Comparison of ENCODE assay signal across 8 cellular contexts in the genomic region with DNA sequence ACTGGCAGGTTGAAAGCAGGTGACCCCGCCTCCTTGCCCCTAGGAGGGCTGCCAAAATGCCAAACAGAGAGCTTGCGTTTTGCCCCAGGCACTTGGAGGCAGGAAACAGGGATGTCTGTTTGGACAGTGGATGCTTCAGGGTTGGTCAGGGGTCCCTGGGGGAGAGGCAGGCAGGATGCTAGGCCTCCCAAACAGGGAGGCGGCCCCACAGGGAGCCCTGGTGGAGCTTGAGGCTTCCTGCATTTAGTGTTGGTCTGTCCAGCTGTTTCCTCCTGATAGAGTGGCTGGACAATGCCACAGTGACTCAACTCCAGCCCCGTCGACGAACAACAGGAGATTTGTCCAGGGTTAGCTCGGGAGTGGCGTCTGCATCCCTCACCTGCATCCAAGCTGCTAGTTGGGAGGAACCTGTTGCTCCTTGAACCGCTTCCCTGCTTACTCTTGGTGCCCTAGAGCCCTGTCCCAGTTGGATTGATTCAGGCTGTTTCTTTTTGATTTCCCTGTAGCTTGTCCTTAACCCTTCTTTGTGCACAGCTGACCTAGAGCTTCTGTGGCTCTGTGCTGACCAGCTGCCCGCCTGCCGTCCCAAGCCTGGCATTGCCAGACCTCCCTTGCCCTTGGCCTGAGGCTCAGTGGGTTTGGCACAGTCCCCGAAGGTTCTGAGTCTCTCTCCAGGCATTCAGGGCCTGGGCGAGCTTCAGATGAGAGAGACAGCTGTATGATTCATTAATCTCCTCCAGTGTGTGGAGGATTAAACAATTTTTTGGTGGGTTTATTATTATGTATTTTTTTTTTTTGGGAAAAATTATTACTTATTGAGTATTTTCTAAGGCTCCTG. TPM values are rescaled to one million over a fixed set of nuclear protein-coding genes. Genes with fewer than 3 reads are reported as not detected.
DNase-seq lines count a peak whose midpoint lies in the region; ATAC-seq and TF ChIP-seq lines count a peak whose summit lies in the region.

No MANE protein-coding gene starts in this region.

- peaks cover 58% of the 10 kb centered on the region for H3K27me3 Mint-ChIP-seq in activated naive CD4-positive, alpha-beta T cell treated with anti-CD3 and anti-CD28 coated beads, Interleukin-2, amount 10 ng/mL, durations not matched to agents 7 days and 5 days
- peaks cover 29% of the 10 kb centered on the region for H3K27me3 Mint-ChIP-seq in activated CD8-positive, alpha-beta T cell treated with anti-CD3 and anti-CD28 coated beads for 36 hours

- H3K36me3 Mint-ChIP-seq in activated naive CD4-positive, alpha-beta T cell treated with anti-CD3 and anti-CD28 coated beads, Interleukin-2, amount 10 ng/mL, durations not matched to agents 7 days and 5 days: no peaks in the 10 kb centered on the region
- H3K36me3 Mint-ChIP-seq in activated CD8-positive, alpha-beta T cell treated with anti-CD3 and anti-CD28 coated beads for 36 hours (ENCODE audit: low read depth): no peaks in the 10 kb centered on the region

- H3K27me3 ChIP-seq in ascending aorta: no peaks in the 10 kb centered on the region
- peaks cover 0 to 18% (median 0%) of the 10 kb centered on the region in 7 donors for H3K27me3 ChIP-seq in heart right ventricle
- no peaks in the 10 kb centered on the region for H3K27me3 ChIP-seq in stomach

- H3K9me3 ChIP-seq in HEK293 (ENCODE audit: control insufficient read depth, insufficient read depth, low read depth, low read length) (no peaks in the 10 kb centered on the region), ascending aorta (peaks cover 0 to 19% of the 10 kb centered on the region in 2 donors), heart right ventricle (peaks cover 0 to 19% (median 0%) of the 10 kb centered on the region in 11 donors), stomach (peaks cover 0 to 15% (median 9%) of the 10 kb centered on the region in 4 donors)

- no peak for TF ChIP-seq CTCF in HEK293 (tag by site-specific recombination; IDR thresholded peaks at IDR 0.05)
- no peak for TF ChIP-seq CTCF in ascending aorta (IDR thresholded peaks at IDR 0.05)
- TF ChIP-seq CTCF in heart right ventricle (IDR thresholded peaks at IDR 0.05): peak; percentile 9 to 45 (median 21)
- no peak for TF ChIP-seq CTCF in stomach (IDR thresholded peaks at IDR 0.05)
- no peak for TF ChIP-seq CTCF in activated CD8-positive, alpha-beta T cell treated with anti-CD3 and anti-CD28 coated beads for 36 hours (IDR thresholded peaks at IDR 0.05)

- CTCF ChIA-PET in HEK293 (lab: Yijun Ruan, JAX): interaction anchor here (0.6 to 3.5 kb wide), 6 partner anchors 9 to 1093 kb away, joined by 4 to 10 read pairs (median 4); no protein-coding TSS in a partner anchor
- CTCF ChIA-PET in activated naive CD4-positive, alpha-beta T cell treated with anti-CD3 and anti-CD28 coated beads, Interleukin-2, amount 10 ng/mL, durations not matched to agents 7 days and 5 days (lab: Charles Lee): interaction anchor here (1.5 to 2.4 kb wide), 3 partner anchors 10 to 152 kb away, joined by 3 to 7 read pairs (median 5); no protein-coding TSS in a partner anchor
- CTCF ChIA-PET in activated CD8-positive, alpha-beta T cell treated with anti-CD3 and anti-CD28 coated beads for 36 hours (lab: Charles Lee): interaction anchor here (0.8 to 1.4 kb wide), 6 partner anchors 13 to 177 kb away, joined by 3 to 6 read pairs (median 4); no protein-coding TSS in a partner anchor

- H3K4me3 ChIP-seq in HEK293 (ENCODE audit: low read depth, low read length) (no peak overlapping the region), ascending aorta (no peak overlapping the region), heart right ventricle (no peak overlapping the region), stomach (no peak overlapping the region)

- H3K27ac Mint-ChIP-seq in activated naive CD4-positive, alpha-beta T cell treated with anti-CD3 and anti-CD28 coated beads, Interleukin-2, amount 10 ng/mL, durations not matched to agents 7 days and 5 days: no peak overlapping the region
- H3K27ac Mint-ChIP-seq in activated CD8-positive, alpha-beta T cell treated with anti-CD3 and anti-CD28 coated beads for 36 hours: no peak overlapping the region

- H3K4me3 Mint-ChIP-seq in activated naive CD4-positive, alpha-beta T cell treated with anti-CD3 and anti-CD28 coated beads, Interleukin-2, amount 10 ng/mL, durations not matched to agents 7 days and 5 days: no peak overlapping the region
- H3K4me3 Mint-ChIP-seq in activated CD8-positive, alpha-beta T cell treated with anti-CD3 and anti-CD28 coated beads for 36 hours: no peak overlapping the region

- peaks cover 15% of the 10 kb centered on the region for H3K4me1 Mint-ChIP-seq in activated naive CD4-positive, alpha-beta T cell treated with anti-CD3 and anti-CD28 coated beads, Interleukin-2, amount 10 ng/mL, durations not matched to agents 7 days and 5 days
- peaks cover 11% of the 10 kb centered on the region for H3K4me1 Mint-ChIP-seq in activated CD8-positive, alpha-beta T cell treated with anti-CD3 and anti-CD28 coated beads for 36 hours (ENCODE audit: low read depth)

- POLR2A ChIA-PET in HEK293 (lab: Yijun Ruan, JAX): interaction anchor here (1.4 kb wide), 1 partner anchor 25 kb away, joined by 4 read pairs; no protein-coding TSS in a partner anchor
- POLR2A ChIA-PET in activated CD8-positive, alpha-beta T cell treated with anti-CD3 and anti-CD28 coated beads for 36 hours (lab: Charles Lee): interaction anchor here (0.6 kb wide), 1 partner anchor 8 kb away, joined by 3 read pairs; no protein-coding TSS in a partner anchor

- 27 to 28% methylated on average over 13 of the region's 13 CpGs for WGBS in heart right ventricle, 2 donors
- 36 to 61% (median 54%) methylated on average over 13 of the region's 13 CpGs for WGBS in stomach, 5 donors

- no peak for TF ChIP-seq EP300 in stomach (IDR thresholded peaks at IDR 0.05)

- H3K4me1 ChIP-seq in HEK293 (ENCODE audit: control insufficient read depth, insufficient read depth, low read length): no peaks in the 10 kb centered on the region
- H3K4me1 ChIP-seq in ascending aorta: peaks cover 3 to 29% of the 10 kb centered on the region in 2 donors
- H3K4me1 ChIP-seq in heart right ventricle: peaks cover 24 to 66% (median 58%) of the 10 kb centered on the region in 9 donors
- H3K4me1 ChIP-seq in stomach: peaks cover 12 to 45% (median 26%) of the 10 kb centered on the region in 4 donors

- no peaks in the 10 kb centered on the region for H3K9me3 Mint-ChIP-seq in activated naive CD4-positive, alpha-beta T cell treated with anti-CD3 and anti-CD28 coated beads, Interleukin-2, amount 10 ng/mL, durations not matched to agents 7 days and 5 days
- H3K9me3 Mint-ChIP-seq in activated CD8-positive, alpha-beta T cell treated with anti-CD3 and anti-CD28 coated beads for 36 hours: no peaks in the 10 kb centered on the region

- no peak for TF ChIP-seq POLR2A in stomach (IDR thresholded peaks at IDR 0.05)

- peak; percentile 62 to 88 (median 76) for ATAC-seq in heart right ventricle
- no peak for ATAC-seq in activated CD8-positive, alpha-beta T cell treated with anti-CD3 and anti-CD28 coated beads for 36 hours
- no peak for ATAC-seq in GM18498 (IDR thresholded peaks at IDR 0.05; ENCODE audit: unreplicated experiment)

- intact Hi-C loops in ascending aorta (cut with DNase I) (loop anchor here (2.0 kb wide), 1 partner anchor 26 kb away; no protein-coding TSS in a partner anchor), heart right ventricle (cut with DNase I) (loop anchor here in 3 of 10 donors (5.0 kb wide), 3 partner anchors 41 to 166 kb away; a partner anchor contains a TSS), stomach (cut with DNase I; ENCODE audit: low total_unique reads) (no loop called here)
- intact Hi-C loops in activated CD8-positive, alpha-beta T cell treated with anti-CD3 and anti-CD28 coated beads for 36 hours (cut with micrococcal nuclease): no loop called here

- H3K27ac ChIP-seq in HEK293 (ENCODE audit: extremely low read depth, low read depth, low read length) (no peak overlapping the region), ascending aorta (peak overlapping the region; percentile 63), heart right ventricle (peak overlapping the region; percentile 34 to 88 (median 76)), stomach (peak overlapping the region in 3 of 5 donors; percentile 29 to 62 (median 42))

- H3K36me3 ChIP-seq in HEK293 (ENCODE audit: control insufficient read depth in 2 of 2, insufficient read depth in 1 of 2, low read length in 2 of 2) (no peaks in the 10 kb centered on the region), ascending aorta (no peaks in the 10 kb centered on the region), heart right ventricle (no peaks in the 10 kb centered on the region), stomach (no peaks in the 10 kb centered on the region)

- DNase-seq in ascending aorta (ENCODE audit: low spot score in 2 of 2) (peak in 1 of 2 donors; percentile 88), heart right ventricle (peak; percentile 67 to 86), stomach (no peak), NAMALWA (ENCODE audit: low spot score) (no peak)
- DNase-seq in activated naive CD4-positive, alpha-beta T cell treated with anti-CD3 and anti-CD28 coated beads, Interleukin-2, amount 10 ng/mL, durations not matched to agents 7 days and 5 days: no peak
- DNase-seq in activated CD8-positive, alpha-beta T cell treated with anti-CD3 and anti-CD28 coated beads for 36 hours: no peak

TF ChIP-seq in HEK293, 187 proteins besides CTCF, POLR2A, EP300 and RAD21 (continues in another document):
- TF ChIP-seq, protein P1, sequence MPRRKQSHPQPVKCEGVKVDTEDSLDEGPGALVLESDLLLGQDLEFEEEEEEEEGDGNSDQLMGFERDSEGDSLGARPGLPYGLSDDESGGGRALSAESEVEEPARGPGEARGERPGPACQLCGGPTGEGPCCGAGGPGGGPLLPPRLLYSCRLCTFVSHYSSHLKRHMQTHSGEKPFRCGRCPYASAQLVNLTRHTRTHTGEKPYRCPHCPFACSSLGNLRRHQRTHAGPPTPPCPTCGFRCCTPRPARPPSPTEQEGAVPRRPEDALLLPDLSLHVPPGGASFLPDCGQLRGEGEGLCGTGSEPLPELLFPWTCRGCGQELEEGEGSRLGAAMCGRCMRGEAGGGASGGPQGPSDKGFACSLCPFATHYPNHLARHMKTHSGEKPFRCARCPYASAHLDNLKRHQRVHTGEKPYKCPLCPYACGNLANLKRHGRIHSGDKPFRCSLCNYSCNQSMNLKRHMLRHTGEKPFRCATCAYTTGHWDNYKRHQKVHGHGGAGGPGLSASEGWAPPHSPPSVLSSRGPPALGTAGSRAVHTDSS (tag by site-specific recombination; IDR thresholded peaks at IDR 0.05): no peak
- TF ChIP-seq ZNF121 (tag by site-specific recombination; IDR thresholded peaks at IDR 0.05) (no peak), SCRT1 (tag by site-specific recombination; IDR thresholded peaks at IDR 0.05; ENCODE audit: borderline replicate concordance) (0 out of 2 replicates have a peak, but pooled peaks have one; percentile 18), ZNF155 (tag by site-specific recombination; IDR thresholded peaks at IDR 0.05) (no peak), GLIS1 (tag by site-specific recombination; IDR thresholded peaks at IDR 0.05) (peak; percentile 54)

RNA-seq across cellular contexts. Expression of a gene that starts 45.9 kb away (rescaled TPM):
- total RNA-seq in ascending aorta (109 TPM), heart right ventricle (100 to 1,000 TPM; 105 to 401 (median 299) TPM), stomach (10 to 100 TPM in 3 of 5 donors, 1 to 10 TPM in 2; 1.4 to 58.3 (median 15.6) TPM)
- polyA plus RNA-seq in heart right ventricle (10 to 100 TPM; 63.0 to 83.9 TPM), stomach (1 to 10 TPM; 4.1 to 9.4 (median 6.4) TPM)
- under 1 TPM in 1 of 2 experiments, not detected in 1; 0.07 TPM for total RNA-seq in activated CD8-positive, alpha-beta T cell treated with anti-CD3 and anti-CD28 coated beads for 36 hours

Comparison
In these comparisons a context has a peak if more than half of its experiments do, and no peak if none do; other contexts are left out.
1. CTCF ChIP-seq: peak in heart right ventricle (9 of 9); none in HEK293 (single experiment), ascending aorta (0 of 3), stomach (0 of 7) and activated CD8-positive, alpha-beta T cell treated with anti-CD3 and anti-CD28 coated beads for 36 hours (single experiment).
2. DNase-seq: peak in heart right ventricle (2 of 2); none in stomach (single experiment), activated naive CD4-positive, alpha-beta T cell treated with anti-CD3 and anti-CD28 coated beads, Interleukin-2, amount 10 ng/mL, durations not matched to agents 7 days and 5 days (single experiment), NAMALWA (single experiment) and activated CD8-positive, alpha-beta T cell treated with anti-CD3 and anti-CD28 coated beads for 36 hours (single experiment).
3. ATAC-seq: peak in heart right ventricle (8 of 8); none in activated CD8-positive, alpha-beta T cell treated with anti-CD3 and anti-CD28 coated beads for 36 hours (single experiment) and GM18498 (single experiment).